30 cellular contexts compared by ENCODE assay signal in the genomic region with DNA sequence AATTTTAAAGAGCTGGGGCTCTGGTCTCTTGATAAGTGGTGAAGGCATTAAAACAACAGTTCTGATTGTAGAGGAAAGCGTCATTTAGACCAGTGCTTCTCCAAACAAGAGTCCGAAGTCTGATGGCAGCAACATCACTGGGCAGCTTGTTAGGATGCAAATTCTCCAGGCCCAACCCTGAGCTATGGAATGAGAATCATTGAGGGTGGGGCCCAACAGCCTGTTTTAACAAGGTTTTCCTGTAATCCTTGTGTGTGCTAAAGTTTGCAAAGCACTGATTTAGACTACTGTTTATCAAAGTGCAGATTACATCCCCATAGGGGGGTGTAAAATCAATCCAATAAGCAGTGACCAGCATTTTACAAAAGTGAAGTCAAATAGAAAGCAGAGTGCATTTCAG. TPM values are rescaled to one million over a fixed set of nuclear protein-coding genes. Genes with fewer than 3 reads are reported as not detected.
DNase-seq lines count a peak whose midpoint lies in the region; ATAC-seq and TF ChIP-seq lines count a peak whose summit lies in the region.
"Had no signal": no experiment of that assay in that cellular context is flagged by ENCODE, and none has a peak within 500 bp of the region (broad histone marks: within the 10 kb centered on the region; RNA-seq: fewer than 3 reads in every experiment).

No MANE protein-coding gene starts in this region.

- H3K36me3 ChIP-seq in BLaER1 treated with 17β-estradiol and CSF1 and Interleukin-3, amounts not matched to agents 10 nM and 100 nM, result no peaks in the 10 kb centered on the region
- peaks cover 3% of the 10 kb centered on the region; the same call in 1 of the 2 replicates for H3K36me3 ChIP-seq in OCI-LY1 (ENCODE audit: insufficient read depth, low read length)
- H3K36me3 ChIP-seq: ascending aorta, prostate gland, sigmoid colon, SJCRH30, upper lobe of right lung had no signal

- H2AFZ ChIP-seq in OCI-LY1 (ENCODE audit: low read length), result no peak overlapping the region

- H3K27me3 Mint-ChIP-seq in progenitor cell of endocrine pancreas, result no peaks in the 10 kb centered on the region
- H3K27me3 Mint-ChIP-seq: activated CD4-positive, alpha-beta T cell treated with anti-CD3 and anti-CD28 coated beads, Interleukin-2, amount 10 ng/mL, durations not matched to agents 7 days and 5 days; activated T-cell treated with anti-CD3 and anti-CD28 coated beads, Interleukin-2, amount 50 U/mL, for 24 hours; naive B cell; T-cell had no signal

- H3F3A ChIP-seq in OCI-LY1 (ENCODE audit: insufficient read depth, low read length), result no peaks in the 10 kb centered on the region

- H3K4me1 Mint-ChIP-seq in progenitor cell of endocrine pancreas (ENCODE audit: low read depth), result peaks cover 21% of the 10 kb centered on the region

- H3K27ac ChIP-seq in BLaER1 treated with 17β-estradiol and CSF1 and Interleukin-3, amounts not matched to agents 10 nM and 100 nM, result no peak overlapping the region
- H3K27ac ChIP-seq in OCI-LY1 (ENCODE audit: low read depth, low read length, poor library complexity, severe bottlenecking) (peak overlapping the region; percentile 37), right cardiac atrium (ENCODE audit: low read length) (no peak overlapping the region)
- H3K27ac ChIP-seq: ascending aorta, prostate gland, sigmoid colon, SJCRH30, upper lobe of right lung had no signal

- no peak overlapping the region for H3K4me3 Mint-ChIP-seq in progenitor cell of endocrine pancreas (ENCODE audit: low read depth)
- H3K4me3 Mint-ChIP-seq: activated CD4-positive, alpha-beta T cell treated with anti-CD3 and anti-CD28 coated beads, Interleukin-2, amount 10 ng/mL, durations not matched to agents 7 days and 5 days; activated T-cell treated with anti-CD3 and anti-CD28 coated beads, Interleukin-2, amount 50 U/mL, for 24 hours; T-cell had no signal

- ATAC-seq in HG02798 (IDR thresholded peaks at IDR 0.05; ENCODE audit: poor library complexity, unreplicated experiment), result no peak
- no peak for ATAC-seq in right cardiac atrium
- ATAC-seq: T-cell, upper lobe of right lung had no signal

- no peaks in the 10 kb centered on the region for H3K36me3 Mint-ChIP-seq in progenitor cell of endocrine pancreas (ENCODE audit: insufficient read depth)

- 94% methylated on average over 2 of the region's 2 CpGs for WGBS in right cardiac atrium

- H3K9ac ChIP-seq in BLaER1 treated with 17β-estradiol and CSF1 and Interleukin-3, amounts not matched to agents 10 nM and 100 nM, result no peak overlapping the region
- H3K9ac ChIP-seq in OCI-LY1 (ENCODE audit: low read length), result no peak overlapping the region

- H3K9me3 Mint-ChIP-seq in progenitor cell of endocrine pancreas (ENCODE audit: low read depth), result no peaks in the 10 kb centered on the region
- H3K9me3 Mint-ChIP-seq: activated CD4-positive, alpha-beta T cell treated with anti-CD3 and anti-CD28 coated beads, Interleukin-2, amount 10 ng/mL, durations not matched to agents 7 days and 5 days; activated T-cell treated with anti-CD3 and anti-CD28 coated beads, Interleukin-2, amount 50 U/mL, for 24 hours; CD4-positive, alpha-beta memory T cell; T-cell had no signal

- no peaks in the 10 kb centered on the region for H3K9me2 ChIP-seq in OCI-LY1 (ENCODE audit: low read depth, low read length)

- H3K4me2 ChIP-seq in BLaER1 treated with 17β-estradiol and CSF1 and Interleukin-3, amounts not matched to agents 10 nM and 100 nM, result peak overlapping the region; percentile 20 to 64 (median 36); a peak in 15 of 22 replicates
- H3K4me2 ChIP-seq in OCI-LY1 (ENCODE audit: low read length), result no peak overlapping the region; the same call in 1 of the 2 replicates

- no peak overlapping the region for H3K4me3 ChIP-seq in BLaER1 treated with 17β-estradiol and CSF1 and Interleukin-3, amounts not matched to agents 10 nM and 100 nM
- H3K4me3 ChIP-seq in OCI-LY1 (ENCODE audit: low read depth, low read length, poor library complexity, severe bottlenecking), result no peak overlapping the region
- no peak overlapping the region for H3K4me3 ChIP-seq in epithelial cell of esophagus (ENCODE audit: low read length)
- no peak overlapping the region for H3K4me3 ChIP-seq in right cardiac atrium (ENCODE audit: low read length)
- H3K4me3 ChIP-seq: ascending aorta, prostate gland, sigmoid colon, SJCRH30, upper lobe of right lung had no signal

- no peaks in the 10 kb centered on the region for H3K79me2 ChIP-seq in OCI-LY1 (ENCODE audit: insufficient read depth, low read length)

- intact Hi-C loops in right cardiac atrium (cut with DNase I), result no loop called here

- TF ChIP-seq CTCF in OCI-LY1 (IDR thresholded peaks at IDR 0.05; ENCODE audit: low read length) (no peak), epithelial cell of esophagus (IDR thresholded peaks at IDR 0.05; ENCODE audit: insufficient read depth, low read depth, low read length, missing control alignments) (no peak), progenitor cell of endocrine pancreas (IDR thresholded peaks at IDR 0.05; ENCODE audit: unreplicated experiment) (no peak)

- H3K27me3 ChIP-seq in BLaER1 treated with 17β-estradiol and CSF1 and Interleukin-3, amounts not matched to agents 10 nM and 100 nM, result no peaks in the 10 kb centered on the region
- H3K27me3 ChIP-seq in OCI-LY1 (ENCODE audit: insufficient read depth, low read length) (no peaks in the 10 kb centered on the region), right cardiac atrium (ENCODE audit: control insufficient read depth, insufficient read depth) (no peaks in the 10 kb centered on the region)
- H3K27me3 ChIP-seq: ascending aorta, sigmoid colon, SJCRH30, upper lobe of right lung had no signal

- H3K4me1 ChIP-seq in BLaER1 treated with 17β-estradiol and CSF1 and Interleukin-3, amounts not matched to agents 10 nM and 100 nM, result peaks cover 41 to 70% (median 56%) of the 10 kb centered on the region in 10 experiments
- peaks cover 60% of the 10 kb centered on the region for H3K4me1 ChIP-seq in OCI-LY1 (ENCODE audit: insufficient read depth, low read length, severe bottlenecking)
- no peaks in the 10 kb centered on the region for H3K4me1 ChIP-seq in right cardiac atrium (ENCODE audit: control insufficient read depth, insufficient read depth, low read length)
- H3K4me1 ChIP-seq: prostate gland had no signal

- DNase-seq in epithelial cell of esophagus (ENCODE audit: low read depth) (peak; percentile 47), progenitor cell of endocrine pancreas (ENCODE audit: low spot score, unreplicated experiment) (no peak), right cardiac atrium (no peak), NCI-H1694 (lab: John Stamatoyannopoulos, UW) (no peak)
- DNase-seq in stimulated activated CD4-positive, alpha-beta T cell treated with anti-CD3 and anti-CD28 coated beads, Interleukin-2, amount 100 ng/mL, for 24 hours, result no peak
- DNase-seq: activated CD4-positive, alpha-beta T cell treated with anti-CD3 and anti-CD28 coated beads, Interleukin-2, amount 10 ng/mL, durations not matched to agents 7 days and 5 days; activated gamma-delta T cell treated with Interleukin-2 at 50 U/mL for 16 hours; activated T-cell treated with anti-CD3 and anti-CD28 coated beads, Interleukin-2, amount 50 U/mL, for 24 hours; caudate nucleus; CD4-positive, alpha-beta memory T cell; EL; GOT3; KG1; mesenchymal stem cell; MM.1S; naive B cell; NCI-H2029; NCI-H69; nucleus accumbens; sigmoid colon; SJCRH30; stimulated activated CD4-positive, alpha-beta T cell treated with anti-CD3 and anti-CD28 coated beads, Interleukin-4, amount 100 ng/mL, for 4 hours; substantia nigra; T-cell; upper lobe of right lung had no signal

- peaks cover 0 to 7% (median 0%) of the 10 kb centered on the region in 11 experiments; a peak in 9 of 22 replicates for H4K20me1 ChIP-seq in BLaER1 treated with 17β-estradiol and CSF1 and Interleukin-3, amounts not matched to agents 10 nM and 100 nM
- H4K20me1 ChIP-seq in OCI-LY1 (ENCODE audit: insufficient read depth, low read length), result peaks cover 2% of the 10 kb centered on the region; the same call in 1 of the 2 replicates

- H3K9me3 ChIP-seq in BLaER1 treated with 17β-estradiol and CSF1 and Interleukin-3, amounts not matched to agents 10 nM and 100 nM (replicated peaks in 1 of 11), result no peaks in the 10 kb centered on the region; a peak in 1 of 22 replicates
- no peaks in the 10 kb centered on the region for H3K9me3 ChIP-seq in OCI-LY1 (ENCODE audit: low read length)
- H3K9me3 ChIP-seq in right cardiac atrium (ENCODE audit: control insufficient read depth, low read length), result no peaks in the 10 kb centered on the region
- H3K9me3 ChIP-seq: ascending aorta, prostate gland, sigmoid colon, SJCRH30, upper lobe of right lung had no signal

- peak overlapping the region; percentile 46 for H3K27ac Mint-ChIP-seq in progenitor cell of endocrine pancreas
- H3K27ac Mint-ChIP-seq: activated CD4-positive, alpha-beta T cell treated with anti-CD3 and anti-CD28 coated beads, Interleukin-2, amount 10 ng/mL, durations not matched to agents 7 days and 5 days; activated T-cell treated with anti-CD3 and anti-CD28 coated beads, Interleukin-2, amount 50 U/mL, for 24 hours; T-cell had no signal

RNA-seq across cellular contexts. Expression of a gene that starts 2.6 kb away (rescaled TPM):
- total RNA-seq in progenitor cell of endocrine pancreas, result 13.8 and 14.4 TPM in 2 replicates
- 1 to 10 TPM; 5.8 to 8.5 (median 7.0) TPM for total RNA-seq in right cardiac atrium
- polyA plus RNA-seq in right cardiac atrium, result 2.5 TPM
